In the genomic region with DNA sequence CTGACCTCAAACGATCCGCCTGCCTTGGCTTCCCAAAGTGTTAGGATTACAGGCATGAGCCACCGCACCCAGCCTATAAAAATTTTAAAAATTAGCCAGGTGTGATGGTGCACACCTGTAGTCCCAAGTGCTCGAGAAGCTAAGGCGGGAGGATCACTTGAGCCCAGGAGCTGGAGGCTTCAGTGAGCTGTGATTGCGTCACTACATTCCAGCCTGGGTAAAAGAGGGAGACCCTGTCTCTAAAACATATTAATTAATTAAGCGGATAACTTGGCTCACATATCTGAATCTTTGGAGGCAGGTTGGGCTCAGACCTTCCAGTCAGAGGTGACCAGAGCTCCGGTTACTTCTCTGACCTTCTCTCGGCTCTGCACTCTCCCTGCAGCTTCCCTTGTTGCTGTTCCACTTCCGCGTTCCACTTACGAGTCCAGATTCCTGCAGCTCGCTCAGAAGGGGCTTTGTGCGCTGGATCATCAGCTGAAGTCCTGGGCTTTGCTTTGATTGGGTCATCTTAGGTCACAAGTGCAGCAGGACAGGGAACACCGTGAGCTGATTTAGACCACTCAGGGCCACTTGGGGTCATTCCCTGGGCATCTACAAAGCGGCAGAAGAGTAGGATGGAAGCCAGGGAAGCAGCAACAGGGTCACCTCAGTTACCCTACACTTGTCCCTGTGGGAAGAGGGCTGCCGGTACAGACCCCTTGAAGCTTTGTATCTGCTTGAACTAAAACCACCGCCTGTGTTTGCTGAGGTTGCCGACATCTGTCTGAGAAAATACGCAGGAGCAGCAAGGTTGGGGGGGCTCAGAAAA, we compare ENCODE assay signal across 10 cellular contexts. TPM values are rescaled to one million over a fixed set of nuclear protein-coding genes. Genes with fewer than 3 reads are reported as not detected.
DNase-seq lines count a peak whose midpoint lies in the region; ATAC-seq, FAIRE-seq and TF ChIP-seq lines count a peak whose summit lies in the region.
"Had no signal": no experiment of that assay in that cellular context is flagged by ENCODE, and none has a peak within 500 bp of the region (broad histone marks: within the 10 kb centered on the region; RNA-seq: fewer than 3 reads in every experiment).

No MANE protein-coding gene starts in this region.

- H3K36me3 Mint-ChIP-seq in activated B cell treated with CpG ODN at 0.5 μM for 24 hours (ENCODE audit: low read depth), result peaks cover 7% of the 10 kb centered on the region

- no peaks in the 10 kb centered on the region for H3K27me3 ChIP-seq in left ventricle myocardium inferior (ENCODE audit: low read depth)
- no peaks in the 10 kb centered on the region for H3K27me3 ChIP-seq in small intestine (ENCODE audit: control insufficient read depth in 2 of 2, insufficient read depth in 2 of 2, low read length in 2 of 2)

- H3K4me1 ChIP-seq in left ventricle myocardium inferior, result peaks cover 46% of the 10 kb centered on the region
- H3K4me1 ChIP-seq in small intestine (ENCODE audit: control insufficient read depth in 2 of 2, insufficient read depth in 1 of 2, low read depth in 1 of 2, low read length in 1 of 2), result no peaks in the 10 kb centered on the region

- H3K9me3 Mint-ChIP-seq in activated B cell treated with CpG ODN at 0.5 μM for 24 hours, result no peaks in the 10 kb centered on the region

- intact Hi-C loops in activated B cell treated with CpG ODN at 0.5 μM for 24 hours (cut with micrococcal nuclease), result loop anchor here (5.0 to 10.0 kb wide), 2 partner anchors 45 to 182 kb away; a partner anchor contains a TSS
- intact Hi-C loops in left ventricle myocardium inferior (cut with micrococcal nuclease), result no loop called here

- peaks cover 20% of the 10 kb centered on the region for H3K4me1 Mint-ChIP-seq in activated B cell treated with CpG ODN at 0.5 μM for 24 hours

- H3K27me3 Mint-ChIP-seq in activated B cell treated with CpG ODN at 0.5 μM for 24 hours, result no peaks in the 10 kb centered on the region

- POLR2A ChIA-PET in activated B cell treated with CpG ODN at 0.5 μM for 24 hours (lab: Charles Lee), result interaction anchor here (0.6 to 1.6 kb wide), 6 partner anchors 8 to 1170 kb away, joined by 3 to 8 read pairs (median 3); a partner anchor contains a TSS

- H3K27ac ChIP-seq in left ventricle myocardium inferior (replicated peaks), result peak overlapping the region; percentile 97
- peak overlapping the region in 1 of 2 donors; percentile 60 for H3K27ac ChIP-seq in small intestine (ENCODE audit: low read depth in 1 of 2, low read length in 1 of 2)

- peak; percentile 22 for DNase-seq in DMS 273 (lab: John Stamatoyannopoulos, UW; ENCODE audit: unreplicated experiment)
- DNase-seq in DMS 273 treated with DMSO at 0.1 percent for 48 hours (lab: John Stamatoyannopoulos, UW), result no peak
- no peak for DNase-seq in activated B cell treated with CpG ODN at 0.5 μM for 24 hours
- DNase-seq in left ventricle myocardium inferior, result no peak
- peak; percentile 71 for DNase-seq in small intestine
- no peak for DNase-seq in NK-92 (lab: John Stamatoyannopoulos, UW; ENCODE audit: unreplicated experiment)
- no peak for DNase-seq in NCI-H1694 treated with DMSO at 0.1 percent for 48 hours (lab: John Stamatoyannopoulos, UW)
- DNase-seq in stimulated activated naive CD4-positive, alpha-beta T cell (lab: John Stamatoyannopoulos, UW), result no peak
- DNase-seq: NCI-H1105 treated with DMSO at 0.1 percent for 48 hours had no signal

- CTCF ChIA-PET in activated B cell treated with CpG ODN at 0.5 μM for 24 hours (lab: Charles Lee), result interaction anchor here (0.7 to 2.3 kb wide), 2 partner anchors 15 to 36 kb away, joined by 3 to 6 read pairs; a partner anchor contains a TSS

- 21 to 46% (median 43%) methylated on average over 20 of the region's 20 CpGs for WGBS in small intestine, 3 donors

- H3K36me3 ChIP-seq in left ventricle myocardium inferior (peaks cover 18% of the 10 kb centered on the region), small intestine (ENCODE audit: control insufficient read depth in 2 of 2, insufficient read depth in 2 of 2, low read length in 2 of 2) (no peaks in the 10 kb centered on the region)

- TF ChIP-seq CTCF in activated B cell treated with CpG ODN at 0.5 μM for 24 hours (IDR thresholded peaks at IDR 0.05) (no peak), left ventricle myocardium inferior (IDR thresholded peaks at IDR 0.05; ENCODE audit: borderline replicate concordance) (no peak)

- H3K9me3 ChIP-seq in left ventricle myocardium inferior (replicated peaks) (no peaks in the 10 kb centered on the region), small intestine (ENCODE audit: control insufficient read depth, low read depth) (no peaks in the 10 kb centered on the region)

- H3K4me3 Mint-ChIP-seq in activated B cell treated with CpG ODN at 0.5 μM for 24 hours, result peak overlapping the region; percentile 80

- peak overlapping the region; percentile 29 for H3K4me3 ChIP-seq in left ventricle myocardium inferior
- no peak overlapping the region for H3K4me3 ChIP-seq in small intestine (ENCODE audit: low read depth in 1 of 2, low read length in 2 of 2)

- ATAC-seq in activated B cell treated with CpG ODN at 0.5 μM for 24 hours (ENCODE audit: low read depth), result no peak

- FAIRE-seq in small intestine (lab: Jason Lieb, UNC), result no peak
- FAIRE-seq: A204.1 had no signal

- H3K27ac Mint-ChIP-seq in activated B cell treated with CpG ODN at 0.5 μM for 24 hours, result no peak overlapping the region

RNA-seq across cellular contexts. Expression of a gene that starts 2.0 kb away (rescaled TPM):
- 300 and 312 TPM in 2 replicates for total RNA-seq in activated B cell treated with CpG ODN at 0.5 μM for 24 hours
- 33.6 TPM for total RNA-seq in left ventricle myocardium inferior
- 100 to 1,000 TPM; 316 to 358 (median 316) TPM for polyA plus RNA-seq in small intestine

RNA-seq across cellular contexts. Expression of a gene that starts 35.9 kb away (rescaled TPM):
- 105 and 134 TPM in 2 replicates for total RNA-seq in activated B cell treated with CpG ODN at 0.5 μM for 24 hours
- 93.2 TPM for total RNA-seq in left ventricle myocardium inferior
- polyA plus RNA-seq in small intestine, result 100 to 1,000 TPM; 108 to 212 (median 113) TPM

RNA-seq across cellular contexts. Expression of a gene that starts 36.3 kb away (rescaled TPM):
- total RNA-seq in activated B cell treated with CpG ODN at 0.5 μM for 24 hours (93.7 and 113 TPM in 2 replicates), left ventricle myocardium inferior (43.9 TPM)
- 100 to 1,000 TPM; 130 to 166 (median 135) TPM for polyA plus RNA-seq in small intestine

RNA-seq across cellular contexts. Expression of a gene that starts 46.8 kb away (rescaled TPM):
- 47.3 and 51.6 TPM in 2 replicates for total RNA-seq in activated B cell treated with CpG ODN at 0.5 μM for 24 hours
- total RNA-seq in left ventricle myocardium inferior, result 131 TPM
- 100 to 1,000 TPM; 216 to 407 (median 310) TPM for polyA plus RNA-seq in small intestine

Comparison
In these comparisons a context has a peak if more than half of its experiments do, and no peak if none do; other contexts are left out.
1. DNase-seq: peak in DMS 273 (single experiment) and small intestine (single experiment); none in DMS 273 treated with DMSO at 0.1 percent for 48 hours (single experiment), activated B cell treated with CpG ODN at 0.5 μM for 24 hours (single experiment), left ventricle myocardium inferior (single experiment), NK-92 (single experiment), NCI-H1694 treated with DMSO at 0.1 percent for 48 hours (single experiment) and stimulated activated naive CD4-positive, alpha-beta T cell (0 of 6).